Comparison of ENCODE assay signal across 32 cellular contexts in genomic region chr4:48623182-48623780, GRCh38.
"Had no signal": no experiment of that assay in that cellular context is flagged by ENCODE, and none has a peak within 500 bp of the region (broad histone marks: within the 10 kb centered on the region; RNA-seq: fewer than 3 reads in every experiment).

No MANE protein-coding gene starts in this region.

- H3K4me1 ChIP-seq: left lung, lower lobe of right lung, neural progenitor cell, parathyroid adenoma, thyroid gland, upper lobe of left lung, vagina had no signal

- H3K79me2 ChIP-seq: parathyroid adenoma had no signal

- H3K27me3 ChIP-seq: esophagus squamous epithelium, heart right ventricle, left lung, neural progenitor cell, sigmoid colon, stomach, thyroid gland, upper lobe of left lung, vagina had no signal

- H3K36me3 ChIP-seq: neural progenitor cell had no signal

- H3K9ac ChIP-seq: neural progenitor cell, parathyroid adenoma had no signal

- FAIRE-seq: astrocyte, small intestine had no signal

- ATAC-seq: activated CD4-positive, CD25-positive, alpha-beta regulatory T cell treated with anti-CD3 and anti-CD28 coated beads, Interleukin-2, amount 50 U/mL, for 24 hours; heart right ventricle; left lung; lower lobe of right lung; natural killer cell; psoas muscle; stimulated activated naive B cell treated with anti-CD40 and anti-IgM and Interleukin-4, amounts not matched to agents 10 μg/mL and 1 μg/mL and 100 μg/mL, for 72 hours had no signal

- H3K9me3 ChIP-seq: esophagus squamous epithelium, heart right ventricle, left lung, lower lobe of right lung, psoas muscle, sigmoid colon, stomach, thyroid gland, upper lobe of left lung, vagina had no signal

- H3K4me2 ChIP-seq: neural progenitor cell had no signal

- H3K4me3 ChIP-seq: esophagus squamous epithelium, heart right ventricle, left lung, lower lobe of right lung, neural progenitor cell, psoas muscle, sigmoid colon, stomach, thyroid gland, upper lobe of left lung, vagina had no signal

- DNase-seq: activated CD4-positive, alpha-beta T cell treated with anti-CD3 and anti-CD28 coated beads for 48 hours; activated CD4-positive, alpha-beta T cell treated with anti-CD3 and anti-CD28 coated beads, Interleukin-2, amount 50 U/mL, for 48 hours; activated CD8-positive, alpha-beta memory T cell treated with anti-CD3 and anti-CD28 coated beads for 24 hours; activated effector memory CD4-positive, alpha-beta T cell treated with anti-CD3 and anti-CD28 coated beads, Interleukin-2, amount 50 U/mL, for 16 hours; activated naive CD4-positive, alpha-beta T cell treated with anti-CD3 and anti-CD28 coated beads, Interleukin-2, amount 10 ng/mL, durations not matched to agents 7 days and 5 days; activated naive CD8-positive, alpha-beta T cell treated with anti-CD3 and anti-CD28 coated beads, Interleukin-2, amount 10 ng/mL, durations not matched to agents 7 days and 5 days; activated T-cell treated with anti-CD3 and anti-CD28 coated beads, Interleukin-2, amount 50 U/mL, for 1 hour; central memory CD4-positive, alpha-beta T cell; dermis blood vessel endothelial cell; effector CD4-positive, alpha-beta T cell; esophagus squamous epithelium; foreskin melanocyte; heart right ventricle; kidney glomerular epithelial cell; left lung; lower lobe of right lung; mesenchymal stem cell; natural killer cell; occipital lobe; psoas muscle; sigmoid colon; small intestine; stimulated activated naive B cell treated with anti-CD40 and anti-IgM and Interleukin-4, amounts not matched to agents 10 μg/mL and 1 μg/mL and 100 μg/mL, for 72 hours; stomach; thyroid gland; upper lobe of left lung had no signal

- H3K27ac ChIP-seq: esophagus squamous epithelium, heart right ventricle, left lung, lower lobe of right lung, neural progenitor cell, parathyroid adenoma, psoas muscle, sigmoid colon, stomach, thyroid gland, upper lobe of left lung, vagina, VCaP had no signal

- H2AFZ ChIP-seq: neural progenitor cell, parathyroid adenoma had no signal
